Comparison of ENCODE assay signal across 9 cellular contexts in genomic region chr18:43271593-43272432, GRCh38. TPM values are rescaled to one million over a fixed set of nuclear protein-coding genes. Genes with fewer than 3 reads are reported as not detected.
DNase-seq lines count a peak whose midpoint lies in the region; ATAC-seq and TF ChIP-seq lines count a peak whose summit lies in the region.
"Had no signal": no experiment of that assay in that cellular context is flagged by ENCODE, and none has a peak within 500 bp of the region (broad histone marks: within the 10 kb centered on the region; RNA-seq: fewer than 3 reads in every experiment).

No MANE protein-coding gene starts in this region.

- no peaks in the 10 kb centered on the region for H3K9me1 ChIP-seq in IMR-90 (ENCODE audit: insufficient read depth, low read length)

- POLR2A ChIA-PET in activated CD4-positive, alpha-beta T cell treated with anti-CD3 and anti-CD28 coated beads, Interleukin-2, amount 10 ng/mL, durations not matched to agents 7 days and 5 days (lab: Charles Lee), result no interaction called here
- POLR2A ChIA-PET in IMR-90 (lab: Charles Lee; ENCODE audit: unreplicated experiment), result interaction anchor here (0.6 kb wide), 2 partner anchors 9 to 981 kb away, joined by 3 to 5 read pairs; no protein-coding TSS in a partner anchor

- H3K4me1 Mint-ChIP-seq in activated CD4-positive, alpha-beta T cell treated with anti-CD3 and anti-CD28 coated beads, Interleukin-2, amount 10 ng/mL, durations not matched to agents 7 days and 5 days, result no peaks in the 10 kb centered on the region
- H3K4me1 Mint-ChIP-seq in effector memory CD8-positive, alpha-beta T cell (ENCODE audit: low read depth in 2 of 2), result no peaks in the 10 kb centered on the region

- H2BK20ac ChIP-seq in IMR-90 (ENCODE audit: low read depth, low read length), result no peak overlapping the region

- H3K79me1 ChIP-seq in IMR-90 (ENCODE audit: low read depth in 1 of 2, low read length in 2 of 2), result no peaks in the 10 kb centered on the region

- H2BK15ac ChIP-seq in IMR-90 (ENCODE audit: low read depth, low read length), result no peak overlapping the region

- H3K4ac ChIP-seq in IMR-90 (ENCODE audit: low read depth, low read length), result no peak overlapping the region

- no peak overlapping the region for H3K27ac Mint-ChIP-seq in activated CD4-positive, alpha-beta T cell treated with anti-CD3 and anti-CD28 coated beads, Interleukin-2, amount 10 ng/mL, durations not matched to agents 7 days and 5 days
- H3K27ac Mint-ChIP-seq in effector memory CD8-positive, alpha-beta T cell, result no peak overlapping the region

- H4K5ac ChIP-seq in IMR-90 (ENCODE audit: low read depth, low read length), result no peak overlapping the region

- no peaks in the 10 kb centered on the region for H3K9me3 ChIP-seq in IMR-90 (ENCODE audit: control insufficient read depth, insufficient read depth, low read length)
- no peaks in the 10 kb centered on the region for H3K9me3 ChIP-seq in SK-N-MC (ENCODE audit: low read depth, low read length)

- no CpG with 5 or more reads among the region's 6 CpGs for WGBS in IMR-90 (ENCODE audit: extremely low coverage in 2 of 2, insufficient read length in 1 of 2), 2 experiments

- no peak overlapping the region for H2AFZ ChIP-seq in IMR-90 (replicated peaks; ENCODE audit: low read length, poor library complexity)

- CTCF ChIA-PET in activated CD4-positive, alpha-beta T cell treated with anti-CD3 and anti-CD28 coated beads, Interleukin-2, amount 10 ng/mL, durations not matched to agents 7 days and 5 days (lab: Charles Lee), result interaction anchor here (1.6 kb wide), 1 partner anchor 1157 kb away, joined by 7 read pairs; no protein-coding TSS in a partner anchor
- CTCF ChIA-PET in IMR-90 (lab: Yijun Ruan, JAX), result interaction anchor here (0.6 to 5.4 kb wide), 9 partner anchors 19 to 1219 kb away, joined by 3 to 43 read pairs (median 4); no protein-coding TSS in a partner anchor

- no peaks in the 10 kb centered on the region for H4K20me1 ChIP-seq in IMR-90 (ENCODE audit: insufficient read depth, low read length)

- no peaks in the 10 kb centered on the region for H3K27me3 ChIP-seq in IMR-90 (ENCODE audit: control insufficient read depth, insufficient read depth, low read length)

- H2BK5ac ChIP-seq in IMR-90 (ENCODE audit: low read depth, low read length, poor library complexity, severe bottlenecking), result no peak overlapping the region

- H3K9ac ChIP-seq in IMR-90 (ENCODE audit: low read depth, low read length), result no peak overlapping the region
- H3K9ac ChIP-seq in SK-N-MC (ENCODE audit: insufficient read length), result no peak overlapping the region

- no peak overlapping the region for H2AK9ac ChIP-seq in IMR-90 (replicated peaks; ENCODE audit: low read depth, low read length, poor library complexity)

- BruUV-seq in IMR-90 (replicated peaks; lab: Mats Ljungman, UMichigan), result no TSS peak

- H4K91ac ChIP-seq in IMR-90 (ENCODE audit: insufficient read depth, low read depth, low read length), result no peak overlapping the region

- H3K4me2 ChIP-seq in IMR-90 (ENCODE audit: low read depth, low read length), result no peak overlapping the region

- peak; percentile 47 for DNase-seq in activated CD4-positive, alpha-beta T cell treated with anti-CD3 and anti-CD28 coated beads, Interleukin-2, amount 10 ng/mL, durations not matched to agents 7 days and 5 days
- DNase-seq in activated CD4-positive, alpha-beta T cell treated with anti-CD3 and anti-CD28 coated beads, Interleukin-2, amount 50 U/mL, for 1 hour, result no peak
- peak; percentile 61 for DNase-seq in IMR-90
- DNase-seq in SK-N-MC (ENCODE audit: low read depth, low spot score), result peak; percentile 60
- peak; percentile 77 for DNase-seq in fibroblast of the aortic adventitia (ENCODE audit: low read depth)
- DNase-seq in renal cortical epithelial cell (ENCODE audit: low read depth), result peak; percentile 57
- no peak for DNase-seq in effector memory CD8-positive, alpha-beta T cell

- TF ChIP-seq POLR2A in IMR-90 (IDR thresholded peaks at IDR 0.05; ENCODE audit: low read depth, low read length), result no peak

- H3K4me1 ChIP-seq in IMR-90 (ENCODE audit: control insufficient read depth, insufficient read depth, low read length), result no peaks in the 10 kb centered on the region

- H3K23ac ChIP-seq in IMR-90 (ENCODE audit: low read depth, low read length), result no peak overlapping the region

- H3K4me3 Mint-ChIP-seq in activated CD4-positive, alpha-beta T cell treated with anti-CD3 and anti-CD28 coated beads, Interleukin-2, amount 10 ng/mL, durations not matched to agents 7 days and 5 days, result no peak overlapping the region
- no peak overlapping the region for H3K4me3 Mint-ChIP-seq in effector memory CD8-positive, alpha-beta T cell

- dilution Hi-C loops in IMR-90 (cut with HindIII; ENCODE audit: low sequenced_read_pairs, unreplicated experiment), result no loop called here

- in situ Hi-C loops in IMR-90 (cut with MboI; ENCODE audit: low sequenced_read_pairs), result loop anchor here (10.0 to 25.0 kb wide), 2 partner anchors 960 to 1157 kb away; no protein-coding TSS in a partner anchor

- H3K27me3 Mint-ChIP-seq in activated CD4-positive, alpha-beta T cell treated with anti-CD3 and anti-CD28 coated beads, Interleukin-2, amount 10 ng/mL, durations not matched to agents 7 days and 5 days, result peaks cover 6% of the 10 kb centered on the region
- no peaks in the 10 kb centered on the region for H3K27me3 Mint-ChIP-seq in effector memory CD8-positive, alpha-beta T cell

- no peak overlapping the region for H2BK120ac ChIP-seq in IMR-90 (ENCODE audit: low read depth, low read length)

- H3K14ac ChIP-seq in IMR-90 (replicated peaks; ENCODE audit: low read depth, low read length), result no peak overlapping the region

- H4K8ac ChIP-seq in IMR-90 (ENCODE audit: low read depth in 2 of 2, low read length in 2 of 2), result no peak overlapping the region

- TF ChIP-seq RAD21 in IMR-90 (IDR thresholded peaks at IDR 0.05; ENCODE audit: low read length), result peak; percentile 61

- intact Hi-C loops in IMR-90 (cut with micrococcal nuclease), result loop anchor here (1.0 to 2.0 kb wide), 3 partner anchors 974 to 1219 kb away; no protein-coding TSS in a partner anchor

- H3K36me3 ChIP-seq in IMR-90 (ENCODE audit: control insufficient read depth, insufficient read depth, low read length) (no peaks in the 10 kb centered on the region), SK-N-MC (ENCODE audit: insufficient read depth, low read length) (no peaks in the 10 kb centered on the region)

- H3K56ac ChIP-seq in IMR-90 (ENCODE audit: extremely low read depth, insufficient read depth, low read length), result no peak overlapping the region

- H3K18ac ChIP-seq in IMR-90 (ENCODE audit: low read depth, low read length), result no peak overlapping the region

- H3K27ac ChIP-seq in IMR-90 (ENCODE audit: insufficient read depth, low read length), result no peak overlapping the region
- H3K27ac ChIP-seq in SK-N-MC, result no peak overlapping the region
- H3K27ac ChIP-seq: epithelial cell of prostate had no signal

- no peaks in the 10 kb centered on the region for H3K36me3 Mint-ChIP-seq in activated CD4-positive, alpha-beta T cell treated with anti-CD3 and anti-CD28 coated beads, Interleukin-2, amount 10 ng/mL, durations not matched to agents 7 days and 5 days (ENCODE audit: low read depth)
- H3K36me3 Mint-ChIP-seq in effector memory CD8-positive, alpha-beta T cell (ENCODE audit: insufficient read depth), result no peaks in the 10 kb centered on the region

- no peak overlapping the region for H3K4me3 ChIP-seq in IMR-90 (ENCODE audit: insufficient read depth, low read depth, low read length)
- H3K4me3 ChIP-seq in SK-N-MC, result no peak overlapping the region
- no peak overlapping the region for H3K4me3 ChIP-seq in fibroblast of the aortic adventitia (ENCODE audit: low read depth, low read length)

- ATAC-seq in GM21515 (IDR thresholded peaks at IDR 0.05; ENCODE audit: unreplicated experiment) (peak; percentile 80), IMR-90 (ENCODE audit: low read depth) (peak; percentile 72)
- ATAC-seq in effector memory CD8-positive, alpha-beta T cell (replicated peaks), result no peak

- TF ChIP-seq CTCF in IMR-90 (conservative IDR thresholded peaks at IDR 0.05; ENCODE audit: low read depth, low read length) (peak; percentile 70), fibroblast of the aortic adventitia (IDR thresholded peaks at IDR 0.05; ENCODE audit: insufficient read depth, low read length) (peak; percentile 84)

- no peaks in the 10 kb centered on the region for H3K9me3 Mint-ChIP-seq in activated CD4-positive, alpha-beta T cell treated with anti-CD3 and anti-CD28 coated beads, Interleukin-2, amount 10 ng/mL, durations not matched to agents 7 days and 5 days
- no peaks in the 10 kb centered on the region for H3K9me3 Mint-ChIP-seq in effector memory CD8-positive, alpha-beta T cell

- H2AK5ac ChIP-seq in IMR-90 (ENCODE audit: low read depth, low read length), result no peak overlapping the region

TF ChIP-seq in IMR-90, 13 proteins besides CTCF, POLR2A, EP300 and RAD21:
- peak; percentile 81 for TF ChIP-seq SMC3 (IDR thresholded peaks at IDR 0.05; ENCODE audit: low read depth, low read length)
- no peak for TF ChIP-seq CHD1 (IDR thresholded peaks at IDR 0.05; ENCODE audit: low read depth, low read length)

RNA-seq across cellular contexts. Expression of gene SYT4, which starts 5.5 kb away (rescaled TPM):
- total RNA-seq in activated CD4-positive, alpha-beta T cell treated with anti-CD3 and anti-CD28 coated beads, Interleukin-2, amount 10 ng/mL, durations not matched to agents 7 days and 5 days, result not detected
- total RNA-seq in IMR-90 (2012; rRNA removed), result not detected in 2 replicates
- not detected in 2 replicates for polyA plus RNA-seq in IMR-90 (2012; rRNA removed)
- polyA plus RNA-seq in IMR-90 (2012; cell fraction: cytosol; rRNA removed), result not detected in 2 replicates
- polyA plus RNA-seq in IMR-90 (2012; cell fraction: nucleus; rRNA removed; ENCODE audit: low replicate concordance), result not detected in 2 replicates
- total RNA-seq in fibroblast of the aortic adventitia (ENCODE audit: low replicate concordance), result under 0.01 TPM in 1 of 2 replicates, not detected in the other
- not detected in 2 replicates for total RNA-seq in renal cortical epithelial cell

Comparison
In these comparisons a context has a peak if more than half of its experiments do, and no peak if none do; other contexts are left out.
1. DNase-seq: peak in activated CD4-positive, alpha-beta T cell treated with anti-CD3 and anti-CD28 coated beads, Interleukin-2, amount 10 ng/mL, durations not matched to agents 7 days and 5 days (single experiment), IMR-90 (single experiment), SK-N-MC (single experiment), fibroblast of the aortic adventitia (single experiment) and renal cortical epithelial cell (single experiment); none in activated CD4-positive, alpha-beta T cell treated with anti-CD3 and anti-CD28 coated beads, Interleukin-2, amount 50 U/mL, for 1 hour (single experiment) and effector memory CD8-positive, alpha-beta T cell (0 of 3).